In the genomic region with DNA sequence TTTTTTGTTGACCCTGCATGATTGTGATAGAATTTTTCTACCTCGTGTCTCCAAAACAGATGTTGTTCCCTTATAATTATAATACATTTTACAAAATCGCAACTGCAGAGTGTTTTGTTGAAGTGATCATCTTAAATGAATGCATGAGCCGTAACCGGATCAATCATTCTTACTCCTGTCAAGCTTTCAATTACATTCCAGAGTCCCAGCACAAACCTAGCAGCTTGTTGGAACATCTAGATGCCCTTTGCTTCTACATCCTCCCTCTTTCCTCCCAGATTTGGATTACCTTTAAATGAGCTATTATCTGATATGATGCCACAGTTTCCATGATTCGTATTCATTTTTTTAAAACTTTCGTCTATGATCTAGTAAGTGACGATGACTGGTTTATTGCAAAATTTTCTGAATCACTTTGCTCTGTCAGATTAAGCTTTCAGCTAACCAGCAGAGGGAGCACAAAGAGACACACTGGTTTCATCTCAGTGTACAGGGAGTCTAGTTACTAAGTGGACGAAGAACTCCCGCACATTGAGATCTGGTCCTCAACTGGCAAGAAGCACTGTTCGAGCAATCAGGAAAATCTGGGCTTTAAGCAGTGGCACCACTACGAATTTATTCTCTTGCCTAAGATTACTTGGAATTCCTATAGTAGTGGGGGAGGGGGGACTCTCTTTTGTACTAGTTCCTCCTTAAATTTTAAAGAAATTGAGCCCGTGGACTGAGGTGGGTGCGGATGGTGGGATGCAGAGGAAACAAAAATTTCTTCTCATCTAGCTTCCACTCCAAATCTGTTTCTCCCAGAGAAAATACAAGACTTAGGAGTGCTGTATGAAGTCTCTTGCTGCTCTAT, we compare ENCODE assay signal across 8 cellular contexts. TPM values are rescaled to one million over a fixed set of nuclear protein-coding genes. Genes with fewer than 3 reads are reported as not detected.
DNase-seq lines count a peak whose midpoint lies in the region; ATAC-seq and TF ChIP-seq lines count a peak whose summit lies in the region.

No MANE protein-coding gene starts in this region.

- H3K4me3 ChIP-seq in WI38 (ENCODE audit: low read depth, low read length) (no peak overlapping the region), fibroblast of the aortic adventitia (ENCODE audit: low read depth, low read length) (no peak overlapping the region)

- peak; percentile 63 for TF ChIP-seq CTCF in WI38 (IDR thresholded peaks at IDR 0.05; ENCODE audit: low read depth, low read length)
- peak; percentile 76 for TF ChIP-seq CTCF in fibroblast of the aortic adventitia (IDR thresholded peaks at IDR 0.05; ENCODE audit: insufficient read depth, low read length)
- no peak for TF ChIP-seq CTCF in mesothelial cell of epicardium (IDR thresholded peaks at IDR 0.05; ENCODE audit: unreplicated experiment)

- no peaks in the 10 kb centered on the region for H3K9me3 Mint-ChIP-seq in mesothelial cell of epicardium

- H3K27ac Mint-ChIP-seq in mesothelial cell of epicardium, result no peak overlapping the region

- H3K27me3 Mint-ChIP-seq in mesothelial cell of epicardium (ENCODE audit: low read depth), result peaks cover 63% of the 10 kb centered on the region

- H3K4me1 Mint-ChIP-seq in mesothelial cell of epicardium, result no peaks in the 10 kb centered on the region

- ATAC-seq in GM18511 (IDR thresholded peaks at IDR 0.05; ENCODE audit: unreplicated experiment) (peak; percentile 91), HG03066 (IDR thresholded peaks at IDR 0.05; ENCODE audit: low read depth, unreplicated experiment) (peak; percentile 82)

- H3K36me3 Mint-ChIP-seq in mesothelial cell of epicardium, result no peaks in the 10 kb centered on the region

- DNase-seq in CD1c-positive myeloid dendritic cell (ENCODE audit: extremely low spot score) (peak; percentile 78), NCI-H2227 (lab: John Stamatoyannopoulos, UW; ENCODE audit: unreplicated experiment) (peak; percentile 71), fibroblast of the aortic adventitia (ENCODE audit: low read depth) (peak; percentile 90), nucleus accumbens (lab: John Stamatoyannopoulos, UW) (peak in 32 of 56 donors; percentile 0 to 47 (median 10)), mesothelial cell of epicardium (ENCODE audit: low spot score in 2 of 2, unreplicated experiment in 2 of 2) (no peak)

- H3K4me3 Mint-ChIP-seq in mesothelial cell of epicardium, result no peak overlapping the region

RNA-seq across cellular contexts. Expression of a gene that starts 40.9 kb away (rescaled TPM):
- total RNA-seq in fibroblast of the aortic adventitia (ENCODE audit: low replicate concordance) (not detected in 2 replicates), mesothelial cell of epicardium (not detected in 3 replicates)

RNA-seq across cellular contexts. Expression of a gene that starts 54.7 kb away (rescaled TPM):
- total RNA-seq in fibroblast of the aortic adventitia (ENCODE audit: low replicate concordance) (4.1 and 12.2 TPM in 2 replicates), mesothelial cell of epicardium (14.8 to 15.7 TPM (median 15.3 TPM) in 3 replicates)

Comparison
In these comparisons a context has a peak if more than half of its experiments do, and no peak if none do; other contexts are left out.
1. DNase-seq: peak in CD1c-positive myeloid dendritic cell (single experiment), NCI-H2227 (single experiment), fibroblast of the aortic adventitia (single experiment) and nucleus accumbens (32 of 56); none in mesothelial cell of epicardium (0 of 2).